11 cellular contexts compared by ENCODE assay signal in genomic region chr2:43161650-43162542, GRCh38.
A peak's percentile ranks its signal among the peaks of the same experiment; 100 is the strongest.
DNase-seq lines count a peak whose midpoint lies in the region; ATAC-seq and TF ChIP-seq lines count a peak whose summit lies in the region.
"Had no signal": no experiment of that assay in that cellular context is flagged by ENCODE, and none has a peak within 500 bp of the region (broad histone marks: within the 10 kb centered on the region; RNA-seq: fewer than 3 reads in every experiment).

No MANE protein-coding gene starts in this region.

- H3K9me3 ChIP-seq in liver (ENCODE audit: control insufficient read depth in 4 of 4, low read length in 3 of 4) = no peaks in the 10 kb centered on the region
- H3K9me3 ChIP-seq: heart left ventricle, MG63 had no signal

- no peak for TF ChIP-seq RAD21 in liver (IDR thresholded peaks at IDR 0.05)

- TF ChIP-seq CTCF in liver (IDR thresholded peaks at IDR 0.05; ENCODE audit: low read depth, low read length, missing input control) = no peak

- intact Hi-C loops in activated CD4-positive, alpha-beta memory T cell treated with anti-CD3 and anti-CD28 coated beads for 36 hours (cut with micrococcal nuclease) = no loop called here

- no peaks in the 10 kb centered on the region for H3K36me3 ChIP-seq in liver (ENCODE audit: control insufficient read depth in 4 of 4, insufficient read depth in 3 of 4, low read depth in 1 of 4, low read length in 3 of 4)
- H3K36me3 ChIP-seq: heart left ventricle, MG63 had no signal

- H3K27me3 Mint-ChIP-seq in activated naive CD4-positive, alpha-beta T cell treated with anti-CD3 and anti-CD28 coated beads, Interleukin-2, amount 10 ng/mL, durations not matched to agents 7 days and 5 days = no peaks in the 10 kb centered on the region
- H3K27me3 Mint-ChIP-seq in activated CD4-positive, alpha-beta memory T cell treated with anti-CD3 and anti-CD28 coated beads for 36 hours = no peaks in the 10 kb centered on the region

- ATAC-seq in stimulated activated effector memory CD8-positive, alpha-beta T cell treated with anti-CD3 and anti-CD28 coated beads, Interleukin-12 subunit alpha, Interleukin-12 subunit beta, amount 100 ng/mL, for 72 hours = no peak
- no peak for ATAC-seq in GM19395 (IDR thresholded peaks at IDR 0.05; ENCODE audit: unreplicated experiment)
- ATAC-seq: heart left ventricle had no signal

- H3K4me3 ChIP-seq in liver (ENCODE audit: low read depth in 1 of 3, low read length in 3 of 3) = no peak overlapping the region
- H3K4me3 ChIP-seq: heart left ventricle, MG63 had no signal

- H3K27me3 ChIP-seq in liver (ENCODE audit: control insufficient read depth in 4 of 4, insufficient read depth in 4 of 4, low read length in 3 of 4) = no peaks in the 10 kb centered on the region
- H3K27me3 ChIP-seq: heart left ventricle, MG63 had no signal

- H3K9ac ChIP-seq in liver (ENCODE audit: low read depth in 1 of 2, low read length in 2 of 2) = no peak overlapping the region

- H3K36me3 Mint-ChIP-seq in activated naive CD4-positive, alpha-beta T cell treated with anti-CD3 and anti-CD28 coated beads, Interleukin-2, amount 10 ng/mL, durations not matched to agents 7 days and 5 days = no peaks in the 10 kb centered on the region
- no peaks in the 10 kb centered on the region for H3K36me3 Mint-ChIP-seq in activated CD4-positive, alpha-beta memory T cell treated with anti-CD3 and anti-CD28 coated beads for 36 hours
- H3K36me3 Mint-ChIP-seq in stimulated activated effector memory CD8-positive, alpha-beta T cell treated with anti-CD3 and anti-CD28 coated beads, Interleukin-12 subunit alpha, Interleukin-12 subunit beta, amount 100 ng/mL, for 72 hours = peaks cover 23% of the 10 kb centered on the region

- H3K4me1 Mint-ChIP-seq in activated naive CD4-positive, alpha-beta T cell treated with anti-CD3 and anti-CD28 coated beads, Interleukin-2, amount 10 ng/mL, durations not matched to agents 7 days and 5 days = peaks cover 79% of the 10 kb centered on the region
- H3K4me1 Mint-ChIP-seq in activated CD4-positive, alpha-beta memory T cell treated with anti-CD3 and anti-CD28 coated beads for 36 hours (ENCODE audit: low read depth) = peaks cover 59% of the 10 kb centered on the region
- H3K4me1 Mint-ChIP-seq in stimulated activated effector memory CD8-positive, alpha-beta T cell treated with anti-CD3 and anti-CD28 coated beads, Interleukin-12 subunit alpha, Interleukin-12 subunit beta, amount 100 ng/mL, for 72 hours = peaks cover 60% of the 10 kb centered on the region

- peaks cover 37 to 56% (median 47%) of the 10 kb centered on the region in 4 donors for H3K4me1 ChIP-seq in liver (ENCODE audit: control insufficient read depth in 4 of 4, insufficient read depth in 4 of 4, low read length in 3 of 4)

- DNase-seq in activated naive CD4-positive, alpha-beta T cell treated with anti-CD3 and anti-CD28 coated beads, Interleukin-2, amount 10 ng/mL, durations not matched to agents 7 days and 5 days = no peak
- DNase-seq in activated naive CD4-positive, alpha-beta T cell treated with Interleukin-2 at 50 U/mL for 16 hours = no peak
- no peak for DNase-seq in activated CD4-positive, alpha-beta memory T cell treated with anti-CD3 and anti-CD28 coated beads for 36 hours
- DNase-seq in stimulated activated effector memory CD8-positive, alpha-beta T cell treated with anti-CD3 and anti-CD28 coated beads, Interleukin-12 subunit alpha, Interleukin-12 subunit beta, amount 100 ng/mL, for 72 hours (ENCODE audit: low spot score in 2 of 2) = no peak
- DNase-seq in OCI-M1 (lab: John Stamatoyannopoulos, UW) (no peak), DMS153 (lab: John Stamatoyannopoulos, UW) (no peak)
- DNase-seq: erythroblast, heart left ventricle, MG63 had no signal

- no peaks in the 10 kb centered on the region for H3K9me3 Mint-ChIP-seq in activated naive CD4-positive, alpha-beta T cell treated with anti-CD3 and anti-CD28 coated beads, Interleukin-2, amount 10 ng/mL, durations not matched to agents 7 days and 5 days
- no peaks in the 10 kb centered on the region for H3K9me3 Mint-ChIP-seq in activated CD4-positive, alpha-beta memory T cell treated with anti-CD3 and anti-CD28 coated beads for 36 hours
- no peaks in the 10 kb centered on the region for H3K9me3 Mint-ChIP-seq in stimulated activated effector memory CD8-positive, alpha-beta T cell treated with anti-CD3 and anti-CD28 coated beads, Interleukin-12 subunit alpha, Interleukin-12 subunit beta, amount 100 ng/mL, for 72 hours

- peak overlapping the region; percentile 82 for H3K27ac Mint-ChIP-seq in activated naive CD4-positive, alpha-beta T cell treated with anti-CD3 and anti-CD28 coated beads, Interleukin-2, amount 10 ng/mL, durations not matched to agents 7 days and 5 days
- H3K27ac Mint-ChIP-seq in activated CD4-positive, alpha-beta memory T cell treated with anti-CD3 and anti-CD28 coated beads for 36 hours = peak overlapping the region; percentile 45
- peak overlapping the region; percentile 53 for H3K27ac Mint-ChIP-seq in stimulated activated effector memory CD8-positive, alpha-beta T cell treated with anti-CD3 and anti-CD28 coated beads, Interleukin-12 subunit alpha, Interleukin-12 subunit beta, amount 100 ng/mL, for 72 hours

- 41% methylated on average over 15 of the region's 15 CpGs for WGBS in liver

- POLR2A ChIA-PET in activated CD4-positive, alpha-beta memory T cell treated with anti-CD3 and anti-CD28 coated beads for 36 hours (lab: Charles Lee) = interaction anchor here (0.6 to 1.5 kb wide), 3 partner anchors 12 to 66 kb away, joined by 3 to 4 read pairs (median 3); no protein-coding TSS in a partner anchor

- H3K27ac ChIP-seq in liver (ENCODE audit: low read depth in 1 of 2, low read length in 2 of 2) = peak overlapping the region; percentile 87 to 91

- CTCF ChIA-PET in activated naive CD4-positive, alpha-beta T cell treated with anti-CD3 and anti-CD28 coated beads, Interleukin-2, amount 10 ng/mL, durations not matched to agents 7 days and 5 days (lab: Charles Lee) = interaction anchor here (1.1 to 3.3 kb wide), 4 partner anchors 8 to 66 kb away, joined by 3 to 26 read pairs (median 3); no protein-coding TSS in a partner anchor
- CTCF ChIA-PET in activated CD4-positive, alpha-beta memory T cell treated with anti-CD3 and anti-CD28 coated beads for 36 hours (lab: Charles Lee) = interaction anchor here (1.4 to 3.2 kb wide), 2 partner anchors 9 to 67 kb away, joined by 4 to 23 read pairs; no protein-coding TSS in a partner anchor

- no peak overlapping the region for H3K4me3 Mint-ChIP-seq in activated naive CD4-positive, alpha-beta T cell treated with anti-CD3 and anti-CD28 coated beads, Interleukin-2, amount 10 ng/mL, durations not matched to agents 7 days and 5 days
- H3K4me3 Mint-ChIP-seq in activated CD4-positive, alpha-beta memory T cell treated with anti-CD3 and anti-CD28 coated beads for 36 hours = no peak overlapping the region
- H3K4me3 Mint-ChIP-seq in stimulated activated effector memory CD8-positive, alpha-beta T cell treated with anti-CD3 and anti-CD28 coated beads, Interleukin-12 subunit alpha, Interleukin-12 subunit beta, amount 100 ng/mL, for 72 hours = no peak overlapping the region

TF ChIP-seq in liver, 16 proteins besides CTCF, POLR2A, EP300 and RAD21 (continues in another document):
- TF ChIP-seq FOXA2 (IDR thresholded peaks at IDR 0.05) = no peak
- TF ChIP-seq FOXA1 (IDR thresholded peaks at IDR 0.05) = no peak
- no peak for TF ChIP-seq JUND (IDR thresholded peaks at IDR 0.05)
- no peak for TF ChIP-seq ZBTB33 (IDR thresholded peaks at IDR 0.05)
- TF ChIP-seq MAX (IDR thresholded peaks at IDR 0.05) = no peak
- TF ChIP-seq REST (IDR thresholded peaks at IDR 0.05) = no peak
